Comparison of ENCODE assay signal across 10 cellular contexts in genomic region chr15:78810003-78810376, GRCh38. TPM values are rescaled to one million over a fixed set of nuclear protein-coding genes. Genes with fewer than 3 reads are reported as not detected.
DNase-seq lines count a peak whose midpoint lies in the region; ATAC-seq and TF ChIP-seq lines count a peak whose summit lies in the region.
"Had no signal": no experiment of that assay in that cellular context is flagged by ENCODE, and none has a peak within 500 bp of the region (broad histone marks: within the 10 kb centered on the region; RNA-seq: fewer than 3 reads in every experiment).

No MANE protein-coding gene starts in this region.

- WGBS in urinary bladder: 26% methylated on average over 12 of the region's 12 CpGs

- intact Hi-C loops in colonic mucosa (cut with DNase I) (loop anchor here (5.0 kb wide), 1 partner anchor 62 kb away; the partner anchor contains the start of gene MORF4L1), mucosa of descending colon (cut with DNase I, micrococcal nuclease) (no loop called here)

- peaks cover 81% of the 10 kb centered on the region for H3K27me3 Mint-ChIP-seq in activated naive CD4-positive, alpha-beta T cell treated with anti-CD3 and anti-CD28 coated beads, Interleukin-2, amount 10 ng/mL, durations not matched to agents 7 days and 5 days
- H3K27me3 Mint-ChIP-seq in mesothelial cell of epicardium (ENCODE audit: low read depth): peaks cover 5% of the 10 kb centered on the region

- no peak for TF ChIP-seq CTCF in colonic mucosa (IDR thresholded peaks at IDR 0.05)
- no peak for TF ChIP-seq CTCF in mesothelial cell of epicardium (IDR thresholded peaks at IDR 0.05; ENCODE audit: unreplicated experiment)
- TF ChIP-seq CTCF in mucosa of descending colon (IDR thresholded peaks at IDR 0.05): no peak

- no peak overlapping the region for H3K27ac Mint-ChIP-seq in activated naive CD4-positive, alpha-beta T cell treated with anti-CD3 and anti-CD28 coated beads, Interleukin-2, amount 10 ng/mL, durations not matched to agents 7 days and 5 days
- peak overlapping the region; percentile 36 for H3K27ac Mint-ChIP-seq in mesothelial cell of epicardium

- no peaks in the 10 kb centered on the region for H3K36me3 ChIP-seq in colonic mucosa
- no peaks in the 10 kb centered on the region for H3K36me3 ChIP-seq in urinary bladder (ENCODE audit: insufficient read depth)
- H3K36me3 ChIP-seq in mucosa of descending colon (ENCODE audit: low read depth): no peaks in the 10 kb centered on the region
- H3K36me3 ChIP-seq: neutrophil had no signal

- no peak for DNase-seq in activated naive CD4-positive, alpha-beta T cell treated with anti-CD3 and anti-CD28 coated beads, Interleukin-2, amount 10 ng/mL, durations not matched to agents 7 days and 5 days
- DNase-seq in activated naive CD4-positive, alpha-beta T cell treated with Interleukin-2 at 50 U/mL for 16 hours: no peak
- DNase-seq in colonic mucosa: no peak
- DNase-seq in mesothelial cell of epicardium (ENCODE audit: low spot score in 2 of 2, unreplicated experiment in 2 of 2): no peak
- no peak for DNase-seq in mucosa of descending colon
- DNase-seq in HCEC 1CT: no peak
- DNase-seq: NCI-H1092 treated with DMSO at 0.1 percent for 48 hours had no signal

- peaks cover 23% of the 10 kb centered on the region for H3K27me3 ChIP-seq in colonic mucosa

- CTCF ChIA-PET in activated naive CD4-positive, alpha-beta T cell treated with anti-CD3 and anti-CD28 coated beads, Interleukin-2, amount 10 ng/mL, durations not matched to agents 7 days and 5 days (lab: Charles Lee): interaction anchor here (0.8 to 2.6 kb wide), 3 partner anchors 19 to 63 kb away, joined by 3 to 6 read pairs (median 3); no protein-coding TSS in a partner anchor

- peak overlapping the region; percentile 22 for H3K4me3 Mint-ChIP-seq in activated naive CD4-positive, alpha-beta T cell treated with anti-CD3 and anti-CD28 coated beads, Interleukin-2, amount 10 ng/mL, durations not matched to agents 7 days and 5 days
- peak overlapping the region; percentile 90 for H3K4me3 Mint-ChIP-seq in mesothelial cell of epicardium

- peaks cover 9% of the 10 kb centered on the region for H3K4me1 ChIP-seq in colonic mucosa
- H3K4me1 ChIP-seq in urinary bladder (ENCODE audit: insufficient read depth): no peaks in the 10 kb centered on the region
- peaks cover 6% of the 10 kb centered on the region for H3K4me1 ChIP-seq in mucosa of descending colon (ENCODE audit: low read depth)

- H3K4me1 Mint-ChIP-seq in activated naive CD4-positive, alpha-beta T cell treated with anti-CD3 and anti-CD28 coated beads, Interleukin-2, amount 10 ng/mL, durations not matched to agents 7 days and 5 days: peaks cover 11% of the 10 kb centered on the region
- peaks cover 20% of the 10 kb centered on the region for H3K4me1 Mint-ChIP-seq in mesothelial cell of epicardium

- H3K9me3 ChIP-seq in colonic mucosa (no peaks in the 10 kb centered on the region), mucosa of descending colon (no peaks in the 10 kb centered on the region)
- H3K9me3 ChIP-seq: neutrophil had no signal

- no peak overlapping the region for H3K9ac ChIP-seq in colonic mucosa (ENCODE audit: low read depth in 2 of 2, low read length in 2 of 2)

- peaks cover 5% of the 10 kb centered on the region for H3K36me3 Mint-ChIP-seq in activated naive CD4-positive, alpha-beta T cell treated with anti-CD3 and anti-CD28 coated beads, Interleukin-2, amount 10 ng/mL, durations not matched to agents 7 days and 5 days
- no peaks in the 10 kb centered on the region for H3K36me3 Mint-ChIP-seq in mesothelial cell of epicardium

- no peak overlapping the region for H3K27ac ChIP-seq in colonic mucosa
- H3K27ac ChIP-seq in urinary bladder (ENCODE audit: low read depth): no peak overlapping the region
- H3K27ac ChIP-seq: neutrophil had no signal

- H3K4me3 ChIP-seq in colonic mucosa: peak overlapping the region; percentile 81
- H3K4me3 ChIP-seq in urinary bladder (ENCODE audit: low read depth, low read length): peak overlapping the region; percentile 70
- H3K4me3 ChIP-seq in mucosa of descending colon: no peak overlapping the region

- ATAC-seq in HG03342 (IDR thresholded peaks at IDR 0.05; ENCODE audit: unreplicated experiment) (no peak), mucosa of descending colon (no peak)

- no peaks in the 10 kb centered on the region for H3K9me3 Mint-ChIP-seq in activated naive CD4-positive, alpha-beta T cell treated with anti-CD3 and anti-CD28 coated beads, Interleukin-2, amount 10 ng/mL, durations not matched to agents 7 days and 5 days
- H3K9me3 Mint-ChIP-seq in mesothelial cell of epicardium: no peaks in the 10 kb centered on the region

RNA-seq across cellular contexts. Expression of gene ADAMTS7, which starts 1.3 kb away (rescaled TPM):
- 1 to 10 TPM; 1.6 to 1.8 TPM for total RNA-seq in colonic mucosa
- total RNA-seq in mesothelial cell of epicardium: 98.7 to 101 TPM (median 99.2 TPM) in 3 replicates
- 9.6 TPM for total RNA-seq in urinary bladder
- 3.3 TPM for polyA plus RNA-seq in urinary bladder
- 1 to 10 TPM; 1.3 to 5.7 (median 1.8) TPM for total RNA-seq in mucosa of descending colon
